Comparison of ENCODE assay signal across 21 cellular contexts in the genomic region with DNA sequence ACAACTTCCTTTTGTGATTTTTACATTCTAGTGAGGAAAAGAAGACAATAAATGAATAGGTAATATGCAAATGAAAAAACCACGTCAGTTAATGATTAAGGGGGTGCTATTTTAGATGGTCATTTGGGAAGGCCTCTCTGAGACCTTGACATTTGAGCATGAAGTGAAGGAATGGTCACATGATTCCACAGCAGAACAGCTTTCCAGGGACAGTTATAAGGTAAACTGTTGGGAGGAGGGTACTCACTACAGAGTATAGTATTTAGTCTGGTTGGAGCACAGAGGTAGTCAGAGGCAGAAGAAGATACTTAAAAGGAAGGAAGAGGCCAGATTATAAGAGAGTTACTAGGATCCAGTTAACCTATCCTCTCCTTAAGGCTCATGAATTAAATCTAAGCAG.
"Had no signal": no experiment of that assay in that cellular context is flagged by ENCODE, and none has a peak within 500 bp of the region (broad histone marks: within the 10 kb centered on the region; RNA-seq: fewer than 3 reads in every experiment).

No MANE protein-coding gene starts in this region.

- H3K27me3 ChIP-seq: colonic mucosa, esophagus squamous epithelium, foreskin keratinocyte, pancreas, sigmoid colon had no signal

- H3K9me3 ChIP-seq: colonic mucosa, esophagus squamous epithelium, left ventricle myocardium inferior, mucosa of descending colon, pancreas, prostate gland, sigmoid colon had no signal

- H3K4me3 ChIP-seq: colonic mucosa, esophagus squamous epithelium, left ventricle myocardium inferior, lung, mucosa of descending colon, pancreas, prostate gland, sigmoid colon, skin epidermis had no signal

- H3K4me1 ChIP-seq: colonic mucosa, esophagus squamous epithelium, foreskin keratinocyte, pancreas, prostate gland, sigmoid colon had no signal

- DNase-seq: cerebellar nuclear complex; colonic mucosa; dermis blood vessel endothelial cell; esophagus squamous epithelium; foreskin keratinocyte; immature natural killer cell; left cardiac atrium; left ventricle myocardium inferior; mucosa of descending colon; naive thymus-derived CD8-positive, alpha-beta T cell; occipital lobe; pancreas; retina; sigmoid colon; stimulated activated CD4-positive, alpha-beta T cell treated with anti-CD3 and anti-CD28 coated beads, Interleukin-2, amount 100 ng/mL, for 24 hours; stimulated activated CD4-positive, alpha-beta T cell treated with anti-CD3 and anti-CD28 coated beads, Interleukin-4, amount 100 ng/mL, for 4 hours; stimulated activated naive B cell treated with anti-CD40 and anti-IgM and Interleukin-4, amounts not matched to agents 10 μg/mL and 1 μg/mL and 100 μg/mL, for 72 hours had no signal

- H3K4me3 Mint-ChIP-seq: immature natural killer cell; naive thymus-derived CD8-positive, alpha-beta T cell; stimulated activated naive B cell treated with anti-CD40 and anti-IgM and Interleukin-4, amounts not matched to agents 10 μg/mL and 1 μg/mL and 100 μg/mL, for 72 hours had no signal

- FAIRE-seq: keratinocyte, pancreas had no signal

- H3K27ac ChIP-seq: colonic mucosa, esophagus squamous epithelium, foreskin keratinocyte, left ventricle myocardium inferior, pancreas, prostate gland, sigmoid colon had no signal

- H3K9me3 Mint-ChIP-seq: immature natural killer cell; naive thymus-derived CD8-positive, alpha-beta T cell; stimulated activated naive B cell treated with anti-CD40 and anti-IgM and Interleukin-4, amounts not matched to agents 10 μg/mL and 1 μg/mL and 100 μg/mL, for 72 hours had no signal

- H3K27ac Mint-ChIP-seq: stimulated activated naive B cell treated with anti-CD40 and anti-IgM and Interleukin-4, amounts not matched to agents 10 μg/mL and 1 μg/mL and 100 μg/mL, for 72 hours had no signal

- H3K27me3 Mint-ChIP-seq: naive thymus-derived CD8-positive, alpha-beta T cell; stimulated activated naive B cell treated with anti-CD40 and anti-IgM and Interleukin-4, amounts not matched to agents 10 μg/mL and 1 μg/mL and 100 μg/mL, for 72 hours had no signal

- ATAC-seq: foreskin keratinocyte; left cardiac atrium; mucosa of descending colon; naive thymus-derived CD8-positive, alpha-beta T cell; pancreas; stimulated activated naive B cell treated with anti-CD40 and anti-IgM and Interleukin-4, amounts not matched to agents 10 μg/mL and 1 μg/mL and 100 μg/mL, for 72 hours had no signal
